ENCODE assay signal across 28 cellular contexts in genomic region chr2:127995725-127996124, GRCh38.
"Had no signal": no experiment of that assay in that cellular context is flagged by ENCODE, and none has a peak within 500 bp of the region (broad histone marks: within the 10 kb centered on the region; RNA-seq: fewer than 3 reads in every experiment).

No MANE protein-coding gene starts in this region.

- H3K4me1 ChIP-seq: colonic mucosa, esophagus squamous epithelium, gastroesophageal sphincter, heart left ventricle, lower lobe of right lung had no signal

- DNase-seq: colonic mucosa; cortex of kidney; dermis blood vessel endothelial cell; dorsolateral prefrontal cortex; effector CD4-positive, alpha-beta T cell; effector memory CD4-positive, alpha-beta T cell; erythroblast; esophagus squamous epithelium; foreskin fibroblast; foreskin melanocyte; heart left ventricle; hypothalamus; immature natural killer cell; islet precursor cell; kidney; kidney glomerular epithelial cell; left colon; left ventricle myocardium inferior; lower lobe of right lung; mesenchymal stem cell; mucosa of descending colon; naive B cell had no signal

- H3K4me2 ChIP-seq: hepatocyte had no signal

- H3K4me3 ChIP-seq: colonic mucosa, dorsolateral prefrontal cortex, esophagus squamous epithelium, gastroesophageal sphincter, heart left ventricle, hepatocyte, left ventricle myocardium inferior, lower lobe of right lung, mucosa of descending colon had no signal

- H3K79me2 ChIP-seq: hepatocyte had no signal

- H2AFZ ChIP-seq: hepatocyte had no signal

- H3K4me1 Mint-ChIP-seq: immature natural killer cell, mesothelial cell of epicardium, naive B cell had no signal

- H3K27me3 ChIP-seq: colonic mucosa, dorsolateral prefrontal cortex, esophagus squamous epithelium, gastroesophageal sphincter, heart left ventricle, hepatocyte had no signal

- H3K9me3 ChIP-seq: colonic mucosa, esophagus squamous epithelium, gastroesophageal sphincter, heart left ventricle, left ventricle myocardium inferior, lower lobe of right lung, mucosa of descending colon had no signal

- ATAC-seq: esophagus mucosa, gastroesophageal sphincter, heart left ventricle, left colon, left lobe of liver, lower lobe of right lung, mucosa of descending colon had no signal

- H3K27me3 Mint-ChIP-seq: naive B cell had no signal

- H3K4me3 Mint-ChIP-seq: immature natural killer cell, mesothelial cell of epicardium, naive B cell had no signal

- H3K27ac ChIP-seq: colonic mucosa, dorsolateral prefrontal cortex, epithelial cell of prostate, esophagus squamous epithelium, gastroesophageal sphincter, heart left ventricle, hepatocyte, left ventricle myocardium inferior, lower lobe of right lung had no signal

- H3K27ac Mint-ChIP-seq: immature natural killer cell, mesothelial cell of epicardium had no signal

- H3K9me3 Mint-ChIP-seq: immature natural killer cell, mesothelial cell of epicardium, naive B cell had no signal
